1 cellular context compared by ENCODE assay signal in the genomic region with DNA sequence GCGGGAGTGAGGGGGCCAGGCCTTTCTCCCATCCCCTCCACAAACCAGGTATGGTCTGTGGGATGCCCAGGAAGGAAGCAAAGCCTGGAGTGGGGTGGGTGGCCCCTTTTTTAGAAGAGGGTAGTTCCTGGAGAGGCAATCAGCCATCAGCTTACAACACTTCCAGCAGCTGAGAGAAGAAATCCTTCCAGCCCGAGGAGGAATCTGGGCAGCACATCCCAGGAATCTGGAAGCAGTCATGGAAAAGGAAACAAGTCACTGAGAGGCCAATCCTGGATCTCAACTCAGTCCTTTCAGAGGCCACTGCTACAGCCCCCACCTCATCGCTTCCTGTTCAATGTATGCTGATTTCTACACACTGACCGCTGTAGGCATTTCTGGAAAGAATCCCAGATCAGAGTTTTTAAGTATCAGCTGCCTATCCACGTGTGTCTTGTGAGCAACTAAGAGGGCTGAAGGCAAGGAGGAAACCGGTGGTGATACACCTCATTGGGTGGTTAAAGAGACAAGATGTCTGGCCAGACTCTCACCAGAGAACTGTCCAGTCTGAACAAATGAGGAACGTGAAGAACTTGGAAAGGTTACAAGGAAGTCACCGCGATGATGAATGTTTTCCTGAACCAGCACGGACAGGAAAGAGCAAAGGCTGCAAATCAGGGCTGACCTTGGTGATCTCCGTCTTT.
TF ChIP-seq lines count a peak whose summit lies in the region.

No MANE protein-coding gene starts in this region.

TF ChIP-seq in HepG2, 621 proteins besides CTCF, POLR2A, EP300 and RAD21 (continued from another document and continues in another):
- TF ChIP-seq, protein P1, sequence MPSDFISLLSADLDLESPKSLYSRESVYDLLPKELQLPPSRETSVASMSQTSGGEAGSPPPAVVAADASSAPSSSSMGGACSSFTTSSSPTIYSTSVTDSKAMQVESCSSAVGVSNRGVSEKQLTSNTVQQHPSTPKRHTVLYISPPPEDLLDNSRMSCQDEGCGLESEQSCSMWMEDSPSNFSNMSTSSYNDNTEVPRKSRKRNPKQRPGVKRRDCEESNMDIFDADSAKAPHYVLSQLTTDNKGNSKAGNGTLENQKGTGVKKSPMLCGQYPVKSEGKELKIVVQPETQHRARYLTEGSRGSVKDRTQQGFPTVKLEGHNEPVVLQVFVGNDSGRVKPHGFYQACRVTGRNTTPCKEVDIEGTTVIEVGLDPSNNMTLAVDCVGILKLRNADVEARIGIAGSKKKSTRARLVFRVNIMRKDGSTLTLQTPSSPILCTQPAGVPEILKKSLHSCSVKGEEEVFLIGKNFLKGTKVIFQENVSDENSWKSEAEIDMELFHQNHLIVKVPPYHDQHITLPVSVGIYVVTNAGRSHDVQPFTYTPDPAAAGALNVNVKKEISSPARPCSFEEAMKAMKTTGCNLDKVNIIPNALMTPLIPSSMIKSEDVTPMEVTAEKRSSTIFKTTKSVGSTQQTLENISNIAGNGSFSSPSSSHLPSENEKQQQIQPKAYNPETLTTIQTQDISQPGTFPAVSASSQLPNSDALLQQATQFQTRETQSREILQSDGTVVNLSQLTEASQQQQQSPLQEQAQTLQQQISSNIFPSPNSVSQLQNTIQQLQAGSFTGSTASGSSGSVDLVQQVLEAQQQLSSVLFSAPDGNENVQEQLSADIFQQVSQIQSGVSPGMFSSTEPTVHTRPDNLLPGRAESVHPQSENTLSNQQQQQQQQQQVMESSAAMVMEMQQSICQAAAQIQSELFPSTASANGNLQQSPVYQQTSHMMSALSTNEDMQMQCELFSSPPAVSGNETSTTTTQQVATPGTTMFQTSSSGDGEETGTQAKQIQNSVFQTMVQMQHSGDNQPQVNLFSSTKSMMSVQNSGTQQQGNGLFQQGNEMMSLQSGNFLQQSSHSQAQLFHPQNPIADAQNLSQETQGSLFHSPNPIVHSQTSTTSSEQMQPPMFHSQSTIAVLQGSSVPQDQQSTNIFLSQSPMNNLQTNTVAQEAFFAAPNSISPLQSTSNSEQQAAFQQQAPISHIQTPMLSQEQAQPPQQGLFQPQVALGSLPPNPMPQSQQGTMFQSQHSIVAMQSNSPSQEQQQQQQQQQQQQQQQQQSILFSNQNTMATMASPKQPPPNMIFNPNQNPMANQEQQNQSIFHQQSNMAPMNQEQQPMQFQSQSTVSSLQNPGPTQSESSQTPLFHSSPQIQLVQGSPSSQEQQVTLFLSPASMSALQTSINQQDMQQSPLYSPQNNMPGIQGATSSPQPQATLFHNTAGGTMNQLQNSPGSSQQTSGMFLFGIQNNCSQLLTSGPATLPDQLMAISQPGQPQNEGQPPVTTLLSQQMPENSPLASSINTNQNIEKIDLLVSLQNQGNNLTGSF (CRISPR knock-in tag; IDR thresholded peaks at IDR 0.05) = no peak
- TF ChIP-seq FLYWCH1 (CRISPR knock-in tag; IDR thresholded peaks at IDR 0.05) (no peak), ZNF510 (CRISPR knock-in tag; IDR thresholded peaks at IDR 0.05; ENCODE audit: low read depth) (no peak), ZNF354B (CRISPR knock-in tag; IDR thresholded peaks at IDR 0.05) (no peak), ZNF724P (CRISPR knock-in tag; IDR thresholded peaks at IDR 0.05; ENCODE audit: borderline replicate concordance) (0 out of 2 replicates have a peak, but pooled peaks have one; percentile 30), ZSCAN25 (CRISPR knock-in tag; IDR thresholded peaks at IDR 0.05) (no peak), HHEX (CRISPR knock-in tag; IDR thresholded peaks at IDR 0.05) (no peak), ZNF766 (CRISPR knock-in tag; IDR thresholded peaks at IDR 0.05; ENCODE audit: borderline replicate concordance) (no peak), HOXA7 (CRISPR knock-in tag; IDR thresholded peaks at IDR 0.05) (no peak), MIXL1 (CRISPR knock-in tag; IDR thresholded peaks at IDR 0.05) (no peak), IKZF4 (CRISPR knock-in tag; IDR thresholded peaks at IDR 0.05; ENCODE audit: borderline replicate concordance, low read depth, not compliant biosample characterization) (no peak), MTF2 (CRISPR knock-in tag; IDR thresholded peaks at IDR 0.05; ENCODE audit: borderline replicate concordance) (no peak), ZNF674 (CRISPR knock-in tag; IDR thresholded peaks at IDR 0.05; ENCODE audit: low read depth) (no peak), ZBTB42 (CRISPR knock-in tag; IDR thresholded peaks at IDR 0.05) (no peak), SRSF4 (IDR thresholded peaks at IDR 0.05; ENCODE audit: low read depth, low read length, poor library complexity, severe bottlenecking) (no peak), RELA (CRISPR knock-in tag; IDR thresholded peaks at IDR 0.05) (no peak), RXRB (CRISPR knock-in tag; IDR thresholded peaks at IDR 0.05; ENCODE audit: borderline replicate concordance) (peak; percentile 7; the same call in 1 of the 2 replicates), KDM6A (CRISPR knock-in tag; IDR thresholded peaks at IDR 0.05; ENCODE audit: low read depth) (0 out of 2 replicates have a peak, but pooled peaks have one; percentile 4), JUND (CRISPR knock-in tag; IDR thresholded peaks at IDR 0.05) (no peak), ZNF569 (CRISPR knock-in tag; IDR thresholded peaks at IDR 0.05; ENCODE audit: borderline replicate concordance) (no peak), ZNF564 (CRISPR knock-in tag; IDR thresholded peaks at IDR 0.05) (no peak)
- TF ChIP-seq, protein P2, sequence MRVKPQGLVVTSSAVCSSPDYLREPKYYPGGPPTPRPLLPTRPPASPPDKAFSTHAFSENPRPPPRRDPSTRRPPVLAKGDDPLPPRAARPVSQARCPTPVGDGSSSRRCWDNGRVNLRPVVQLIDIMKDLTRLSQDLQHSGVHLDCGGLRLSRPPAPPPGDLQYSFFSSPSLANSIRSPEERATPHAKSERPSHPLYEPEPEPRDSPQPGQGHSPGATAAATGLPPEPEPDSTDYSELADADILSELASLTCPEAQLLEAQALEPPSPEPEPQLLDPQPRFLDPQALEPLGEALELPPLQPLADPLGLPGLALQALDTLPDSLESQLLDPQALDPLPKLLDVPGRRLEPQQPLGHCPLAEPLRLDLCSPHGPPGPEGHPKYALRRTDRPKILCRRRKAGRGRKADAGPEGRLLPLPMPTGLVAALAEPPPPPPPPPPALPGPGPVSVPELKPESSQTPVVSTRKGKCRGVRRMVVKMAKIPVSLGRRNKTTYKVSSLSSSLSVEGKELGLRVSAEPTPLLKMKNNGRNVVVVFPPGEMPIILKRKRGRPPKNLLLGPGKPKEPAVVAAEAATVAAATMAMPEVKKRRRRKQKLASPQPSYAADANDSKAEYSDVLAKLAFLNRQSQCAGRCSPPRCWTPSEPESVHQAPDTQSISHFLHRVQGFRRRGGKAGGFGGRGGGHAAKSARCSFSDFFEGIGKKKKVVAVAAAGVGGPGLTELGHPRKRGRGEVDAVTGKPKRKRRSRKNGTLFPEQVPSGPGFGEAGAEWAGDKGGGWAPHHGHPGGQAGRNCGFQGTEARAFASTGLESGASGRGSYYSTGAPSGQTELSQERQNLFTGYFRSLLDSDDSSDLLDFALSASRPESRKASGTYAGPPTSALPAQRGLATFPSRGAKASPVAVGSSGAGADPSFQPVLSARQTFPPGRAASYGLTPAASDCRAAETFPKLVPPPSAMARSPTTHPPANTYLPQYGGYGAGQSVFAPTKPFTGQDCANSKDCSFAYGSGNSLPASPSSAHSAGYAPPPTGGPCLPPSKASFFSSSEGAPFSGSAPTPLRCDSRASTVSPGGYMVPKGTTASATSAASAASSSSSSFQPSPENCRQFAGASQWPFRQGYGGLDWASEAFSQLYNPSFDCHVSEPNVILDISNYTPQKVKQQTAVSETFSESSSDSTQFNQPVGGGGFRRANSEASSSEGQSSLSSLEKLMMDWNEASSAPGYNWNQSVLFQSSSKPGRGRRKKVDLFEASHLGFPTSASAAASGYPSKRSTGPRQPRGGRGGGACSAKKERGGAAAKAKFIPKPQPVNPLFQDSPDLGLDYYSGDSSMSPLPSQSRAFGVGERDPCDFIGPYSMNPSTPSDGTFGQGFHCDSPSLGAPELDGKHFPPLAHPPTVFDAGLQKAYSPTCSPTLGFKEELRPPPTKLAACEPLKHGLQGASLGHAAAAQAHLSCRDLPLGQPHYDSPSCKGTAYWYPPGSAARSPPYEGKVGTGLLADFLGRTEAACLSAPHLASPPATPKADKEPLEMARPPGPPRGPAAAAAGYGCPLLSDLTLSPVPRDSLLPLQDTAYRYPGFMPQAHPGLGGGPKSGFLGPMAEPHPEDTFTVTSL (CRISPR knock-in tag; IDR thresholded peaks at IDR 0.05; ENCODE audit: borderline replicate concordance) = no peak
- TF ChIP-seq, protein P3, sequence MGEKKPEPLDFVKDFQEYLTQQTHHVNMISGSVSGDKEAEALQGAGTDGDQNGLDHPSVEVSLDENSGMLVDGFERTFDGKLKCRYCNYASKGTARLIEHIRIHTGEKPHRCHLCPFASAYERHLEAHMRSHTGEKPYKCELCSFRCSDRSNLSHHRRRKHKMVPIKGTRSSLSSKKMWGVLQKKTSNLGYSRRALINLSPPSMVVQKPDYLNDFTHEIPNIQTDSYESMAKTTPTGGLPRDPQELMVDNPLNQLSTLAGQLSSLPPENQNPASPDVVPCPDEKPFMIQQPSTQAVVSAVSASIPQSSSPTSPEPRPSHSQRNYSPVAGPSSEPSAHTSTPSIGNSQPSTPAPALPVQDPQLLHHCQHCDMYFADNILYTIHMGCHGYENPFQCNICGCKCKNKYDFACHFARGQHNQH (CRISPR knock-in tag; IDR thresholded peaks at IDR 0.05) = no peak
- TF ChIP-seq, protein P4, sequence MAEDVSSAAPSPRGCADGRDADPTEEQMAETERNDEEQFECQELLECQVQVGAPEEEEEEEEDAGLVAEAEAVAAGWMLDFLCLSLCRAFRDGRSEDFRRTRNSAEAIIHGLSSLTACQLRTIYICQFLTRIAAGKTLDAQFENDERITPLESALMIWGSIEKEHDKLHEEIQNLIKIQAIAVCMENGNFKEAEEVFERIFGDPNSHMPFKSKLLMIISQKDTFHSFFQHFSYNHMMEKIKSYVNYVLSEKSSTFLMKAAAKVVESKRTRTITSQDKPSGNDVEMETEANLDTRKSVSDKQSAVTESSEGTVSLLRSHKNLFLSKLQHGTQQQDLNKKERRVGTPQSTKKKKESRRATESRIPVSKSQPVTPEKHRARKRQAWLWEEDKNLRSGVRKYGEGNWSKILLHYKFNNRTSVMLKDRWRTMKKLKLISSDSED (CRISPR knock-in tag; IDR thresholded peaks at IDR 0.05) = no peak
- TF ChIP-seq, protein P5, sequence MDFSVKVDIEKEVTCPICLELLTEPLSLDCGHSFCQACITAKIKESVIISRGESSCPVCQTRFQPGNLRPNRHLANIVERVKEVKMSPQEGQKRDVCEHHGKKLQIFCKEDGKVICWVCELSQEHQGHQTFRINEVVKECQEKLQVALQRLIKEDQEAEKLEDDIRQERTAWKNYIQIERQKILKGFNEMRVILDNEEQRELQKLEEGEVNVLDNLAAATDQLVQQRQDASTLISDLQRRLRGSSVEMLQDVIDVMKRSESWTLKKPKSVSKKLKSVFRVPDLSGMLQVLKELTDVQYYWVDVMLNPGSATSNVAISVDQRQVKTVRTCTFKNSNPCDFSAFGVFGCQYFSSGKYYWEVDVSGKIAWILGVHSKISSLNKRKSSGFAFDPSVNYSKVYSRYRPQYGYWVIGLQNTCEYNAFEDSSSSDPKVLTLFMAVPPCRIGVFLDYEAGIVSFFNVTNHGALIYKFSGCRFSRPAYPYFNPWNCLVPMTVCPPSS (IDR thresholded peaks at IDR 0.05) = no peak
- TF ChIP-seq, protein P6, sequence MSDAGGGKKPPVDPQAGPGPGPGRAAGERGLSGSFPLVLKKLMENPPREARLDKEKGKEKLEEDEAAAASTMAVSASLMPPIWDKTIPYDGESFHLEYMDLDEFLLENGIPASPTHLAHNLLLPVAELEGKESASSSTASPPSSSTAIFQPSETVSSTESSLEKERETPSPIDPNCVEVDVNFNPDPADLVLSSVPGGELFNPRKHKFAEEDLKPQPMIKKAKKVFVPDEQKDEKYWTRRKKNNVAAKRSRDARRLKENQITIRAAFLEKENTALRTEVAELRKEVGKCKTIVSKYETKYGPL (CRISPR knock-in tag; IDR thresholded peaks at IDR 0.05) = no peak
- TF ChIP-seq, protein P7, sequence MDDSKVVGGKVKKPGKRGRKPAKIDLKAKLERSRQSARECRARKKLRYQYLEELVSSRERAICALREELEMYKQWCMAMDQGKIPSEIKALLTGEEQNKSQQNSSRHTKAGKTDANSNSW (CRISPR knock-in tag; IDR thresholded peaks at IDR 0.05; ENCODE audit: borderline replicate concordance) = no peak
- TF ChIP-seq, protein P8, sequence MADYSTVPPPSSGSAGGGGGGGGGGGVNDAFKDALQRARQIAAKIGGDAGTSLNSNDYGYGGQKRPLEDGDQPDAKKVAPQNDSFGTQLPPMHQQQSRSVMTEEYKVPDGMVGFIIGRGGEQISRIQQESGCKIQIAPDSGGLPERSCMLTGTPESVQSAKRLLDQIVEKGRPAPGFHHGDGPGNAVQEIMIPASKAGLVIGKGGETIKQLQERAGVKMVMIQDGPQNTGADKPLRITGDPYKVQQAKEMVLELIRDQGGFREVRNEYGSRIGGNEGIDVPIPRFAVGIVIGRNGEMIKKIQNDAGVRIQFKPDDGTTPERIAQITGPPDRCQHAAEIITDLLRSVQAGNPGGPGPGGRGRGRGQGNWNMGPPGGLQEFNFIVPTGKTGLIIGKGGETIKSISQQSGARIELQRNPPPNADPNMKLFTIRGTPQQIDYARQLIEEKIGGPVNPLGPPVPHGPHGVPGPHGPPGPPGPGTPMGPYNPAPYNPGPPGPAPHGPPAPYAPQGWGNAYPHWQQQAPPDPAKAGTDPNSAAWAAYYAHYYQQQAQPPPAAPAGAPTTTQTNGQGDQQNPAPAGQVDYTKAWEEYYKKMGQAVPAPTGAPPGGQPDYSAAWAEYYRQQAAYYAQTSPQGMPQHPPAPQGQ (CRISPR knock-in tag; IDR thresholded peaks at IDR 0.05; ENCODE audit: borderline replicate concordance) = no peak
- TF ChIP-seq, protein P9, sequence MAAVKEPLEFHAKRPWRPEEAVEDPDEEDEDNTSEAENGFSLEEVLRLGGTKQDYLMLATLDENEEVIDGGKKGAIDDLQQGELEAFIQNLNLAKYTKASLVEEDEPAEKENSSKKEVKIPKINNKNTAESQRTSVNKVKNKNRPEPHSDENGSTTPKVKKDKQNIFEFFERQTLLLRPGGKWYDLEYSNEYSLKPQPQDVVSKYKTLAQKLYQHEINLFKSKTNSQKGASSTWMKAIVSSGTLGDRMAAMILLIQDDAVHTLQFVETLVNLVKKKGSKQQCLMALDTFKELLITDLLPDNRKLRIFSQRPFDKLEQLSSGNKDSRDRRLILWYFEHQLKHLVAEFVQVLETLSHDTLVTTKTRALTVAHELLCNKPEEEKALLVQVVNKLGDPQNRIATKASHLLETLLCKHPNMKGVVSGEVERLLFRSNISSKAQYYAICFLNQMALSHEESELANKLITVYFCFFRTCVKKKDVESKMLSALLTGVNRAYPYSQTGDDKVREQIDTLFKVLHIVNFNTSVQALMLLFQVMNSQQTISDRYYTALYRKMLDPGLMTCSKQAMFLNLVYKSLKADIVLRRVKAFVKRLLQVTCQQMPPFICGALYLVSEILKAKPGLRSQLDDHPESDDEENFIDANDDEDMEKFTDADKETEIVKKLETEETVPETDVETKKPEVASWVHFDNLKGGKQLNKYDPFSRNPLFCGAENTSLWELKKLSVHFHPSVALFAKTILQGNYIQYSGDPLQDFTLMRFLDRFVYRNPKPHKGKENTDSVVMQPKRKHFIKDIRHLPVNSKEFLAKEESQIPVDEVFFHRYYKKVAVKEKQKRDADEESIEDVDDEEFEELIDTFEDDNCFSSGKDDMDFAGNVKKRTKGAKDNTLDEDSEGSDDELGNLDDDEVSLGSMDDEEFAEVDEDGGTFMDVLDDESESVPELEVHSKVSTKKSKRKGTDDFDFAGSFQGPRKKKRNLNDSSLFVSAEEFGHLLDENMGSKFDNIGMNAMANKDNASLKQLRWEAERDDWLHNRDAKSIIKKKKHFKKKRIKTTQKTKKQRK (IDR thresholded peaks at IDR 0.05; ENCODE audit: low read length) = no peak
